ENCODE assay signal across 1 cellular context in the genomic region with DNA sequence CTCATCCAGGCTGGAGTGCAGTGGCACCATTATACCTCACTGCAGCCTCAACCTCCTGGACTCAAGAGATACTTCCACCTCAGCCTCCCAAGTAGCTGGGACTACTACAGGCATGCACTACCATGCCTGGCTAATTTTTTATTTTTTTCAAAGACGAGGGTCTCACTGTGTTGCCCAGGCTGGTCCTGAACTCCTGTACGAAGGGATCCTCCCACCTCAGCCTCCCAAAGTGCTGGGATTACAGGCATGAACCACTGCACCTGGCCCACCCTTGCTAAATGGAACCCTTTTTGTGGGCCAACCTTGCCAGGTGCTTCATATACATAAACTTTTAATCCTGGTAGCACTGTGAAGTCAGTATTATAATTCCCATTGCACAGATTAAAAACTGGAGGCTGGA.
TF ChIP-seq lines count a peak whose summit lies in the region.

No MANE protein-coding gene starts in this region.

TF ChIP-seq in H1, 55 proteins besides CTCF, POLR2A, EP300 and RAD21:
- no peak for TF ChIP-seq BACH1 (IDR thresholded peaks at IDR 0.05; ENCODE audit: low read length)
